1 cellular context compared by ENCODE assay signal in the genomic region with DNA sequence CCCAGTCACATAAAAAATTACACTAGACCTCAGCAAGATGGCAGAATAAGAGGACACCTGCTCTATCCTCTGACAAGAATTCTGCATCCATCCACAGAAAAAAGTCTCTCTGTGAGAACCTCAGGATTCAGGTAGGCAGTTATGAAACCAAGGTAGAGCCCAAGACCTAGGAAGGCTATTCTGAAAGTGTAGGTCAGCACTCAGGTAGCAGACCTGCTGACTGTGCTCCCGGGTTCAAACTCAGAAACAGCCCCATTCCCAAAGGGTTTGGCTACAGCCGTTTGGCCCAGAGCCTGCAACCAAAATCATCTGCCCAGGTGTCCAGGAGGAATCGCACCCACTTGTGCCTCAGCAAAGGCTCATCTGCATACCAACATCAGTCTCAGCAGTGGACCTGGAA.
TF ChIP-seq lines count a peak whose summit lies in the region.

No MANE protein-coding gene starts in this region.

TF ChIP-seq in A549, 52 proteins besides CTCF, POLR2A, EP300 and RAD21 (continued from another document):
- no peak for TF ChIP-seq NPAS2 (CRISPR knock-in tag; IDR thresholded peaks at IDR 0.05; ENCODE audit: borderline replicate concordance)
- TF ChIP-seq, protein P1, sequence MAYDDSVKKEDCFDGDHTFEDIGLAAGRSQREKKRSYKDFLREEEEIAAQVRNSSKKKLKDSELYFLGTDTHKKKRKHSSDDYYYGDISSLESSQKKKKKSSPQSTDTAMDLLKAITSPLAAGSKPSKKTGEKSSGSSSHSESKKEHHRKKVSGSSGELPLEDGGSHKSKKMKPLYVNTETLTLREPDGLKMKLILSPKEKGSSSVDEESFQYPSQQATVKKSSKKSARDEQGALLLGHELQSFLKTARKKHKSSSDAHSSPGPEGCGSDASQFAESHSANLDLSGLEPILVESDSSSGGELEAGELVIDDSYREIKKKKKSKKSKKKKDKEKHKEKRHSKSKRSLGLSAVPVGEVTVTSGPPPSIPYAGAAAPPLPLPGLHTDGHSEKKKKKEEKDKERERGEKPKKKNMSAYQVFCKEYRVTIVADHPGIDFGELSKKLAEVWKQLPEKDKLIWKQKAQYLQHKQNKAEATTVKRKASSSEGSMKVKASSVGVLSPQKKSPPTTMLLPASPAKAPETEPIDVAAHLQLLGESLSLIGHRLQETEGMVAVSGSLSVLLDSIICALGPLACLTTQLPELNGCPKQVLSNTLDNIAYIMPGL (CRISPR knock-in tag; IDR thresholded peaks at IDR 0.05; ENCODE audit: borderline replicate concordance) = no peak
- no peak for TF ChIP-seq ZNF302 (CRISPR knock-in tag; IDR thresholded peaks at IDR 0.05)
- no peak for TF ChIP-seq TP53 (CRISPR knock-in tag; IDR thresholded peaks at IDR 0.05)
- TF ChIP-seq ZC3H11A (IDR thresholded peaks at IDR 0.05) = no peak
- TF ChIP-seq BHLHE40 (IDR thresholded peaks at IDR 0.05; ENCODE audit: low read depth, low read length) = no peak
- TF ChIP-seq CHD2 (IDR thresholded peaks at IDR 0.05; ENCODE audit: low read length, partially characterized antibody) = no peak
- TF ChIP-seq CEBPB (IDR thresholded peaks at IDR 0.05) = no peak
- TF ChIP-seq EHF (CRISPR knock-in tag; IDR thresholded peaks at IDR 0.05) = no peak
- TF ChIP-seq, protein P2, sequence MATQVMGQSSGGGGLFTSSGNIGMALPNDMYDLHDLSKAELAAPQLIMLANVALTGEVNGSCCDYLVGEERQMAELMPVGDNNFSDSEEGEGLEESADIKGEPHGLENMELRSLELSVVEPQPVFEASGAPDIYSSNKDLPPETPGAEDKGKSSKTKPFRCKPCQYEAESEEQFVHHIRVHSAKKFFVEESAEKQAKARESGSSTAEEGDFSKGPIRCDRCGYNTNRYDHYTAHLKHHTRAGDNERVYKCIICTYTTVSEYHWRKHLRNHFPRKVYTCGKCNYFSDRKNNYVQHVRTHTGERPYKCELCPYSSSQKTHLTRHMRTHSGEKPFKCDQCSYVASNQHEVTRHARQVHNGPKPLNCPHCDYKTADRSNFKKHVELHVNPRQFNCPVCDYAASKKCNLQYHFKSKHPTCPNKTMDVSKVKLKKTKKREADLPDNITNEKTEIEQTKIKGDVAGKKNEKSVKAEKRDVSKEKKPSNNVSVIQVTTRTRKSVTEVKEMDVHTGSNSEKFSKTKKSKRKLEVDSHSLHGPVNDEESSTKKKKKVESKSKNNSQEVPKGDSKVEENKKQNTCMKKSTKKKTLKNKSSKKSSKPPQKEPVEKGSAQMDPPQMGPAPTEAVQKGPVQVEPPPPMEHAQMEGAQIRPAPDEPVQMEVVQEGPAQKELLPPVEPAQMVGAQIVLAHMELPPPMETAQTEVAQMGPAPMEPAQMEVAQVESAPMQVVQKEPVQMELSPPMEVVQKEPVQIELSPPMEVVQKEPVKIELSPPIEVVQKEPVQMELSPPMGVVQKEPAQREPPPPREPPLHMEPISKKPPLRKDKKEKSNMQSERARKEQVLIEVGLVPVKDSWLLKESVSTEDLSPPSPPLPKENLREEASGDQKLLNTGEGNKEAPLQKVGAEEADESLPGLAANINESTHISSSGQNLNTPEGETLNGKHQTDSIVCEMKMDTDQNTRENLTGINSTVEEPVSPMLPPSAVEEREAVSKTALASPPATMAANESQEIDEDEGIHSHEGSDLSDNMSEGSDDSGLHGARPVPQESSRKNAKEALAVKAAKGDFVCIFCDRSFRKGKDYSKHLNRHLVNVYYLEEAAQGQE (IDR thresholded peaks at IDR 0.05) = no peak
- no peak for TF ChIP-seq POLR2AphosphoS2 (conservative IDR thresholded peaks at IDR 0.05; ENCODE audit: low read length)
- TF ChIP-seq ATOH8 (CRISPR knock-in tag; IDR thresholded peaks at IDR 0.05; ENCODE audit: low read depth) = no peak
- no peak for TF ChIP-seq ESRRA (IDR thresholded peaks at IDR 0.05; ENCODE audit: borderline replicate concordance, low read length)
